11 cellular contexts compared by ENCODE assay signal in the genomic region with DNA sequence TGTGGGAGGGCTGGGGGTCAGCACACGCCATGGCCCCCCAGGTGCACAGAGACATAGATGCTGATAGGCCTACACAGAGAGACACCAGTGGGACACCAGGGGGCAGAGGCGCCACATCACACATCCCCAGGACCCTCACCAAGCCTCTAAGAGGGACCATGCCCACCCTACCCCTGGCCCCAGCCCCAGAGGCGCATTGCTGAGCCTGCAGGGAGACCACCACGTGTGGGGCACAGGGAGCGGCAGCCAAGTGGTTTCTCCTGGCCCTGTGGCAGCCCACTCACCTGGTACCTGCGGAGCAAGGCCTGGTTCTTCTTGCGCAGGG. TPM values are rescaled to one million over a fixed set of nuclear protein-coding genes. Genes with fewer than 3 reads are reported as not detected.
DNase-seq lines count a peak whose midpoint lies in the region; ATAC-seq and TF ChIP-seq lines count a peak whose summit lies in the region.
"Had no signal": no experiment of that assay in that cellular context is flagged by ENCODE, and none has a peak within 500 bp of the region (broad histone marks: within the 10 kb centered on the region; RNA-seq: fewer than 3 reads in every experiment).

No MANE protein-coding gene starts in this region.

- intact Hi-C loops in Calu3 (cut with micrococcal nuclease; ENCODE audit: unreplicated experiment) = no loop called here

- no peak for DNase-seq in Calu3
- DNase-seq in WERI-Rb-1 = no peak
- DNase-seq in cerebellar nuclear complex (lab: John Stamatoyannopoulos, UW) = no peak
- DNase-seq in cerebellum (ENCODE audit: low spot score) = no peak
- no peak for DNase-seq in epidermal melanocyte (ENCODE audit: insufficient read length, low spot score)
- no peak for DNase-seq in SIG-M5 treated with dmso at 0.1 percent for 504 hours (lab: John Stamatoyannopoulos, UW; ENCODE audit: unreplicated experiment)
- DNase-seq: activated naive CD8-positive, alpha-beta T cell treated with anti-CD3 and anti-CD28 coated beads, Interleukin-2, amount 10 ng/mL, durations not matched to agents 7 days and 5 days; SIG-M5 had no signal

- H3K9me3 ChIP-seq in WERI-Rb-1 (ENCODE audit: severe bottlenecking) (no peaks in the 10 kb centered on the region), gastroesophageal sphincter (no peaks in the 10 kb centered on the region)

- H3K36me3 ChIP-seq in WERI-Rb-1 (no peaks in the 10 kb centered on the region), gastroesophageal sphincter (peaks cover 0 to 31% of the 10 kb centered on the region in 2 donors), rectal smooth muscle tissue (ENCODE audit: control insufficient read depth, insufficient read depth, low read length) (peaks cover 7% of the 10 kb centered on the region)

- TF ChIP-seq CTCF in Calu3 (IDR thresholded peaks at IDR 0.05; ENCODE audit: unreplicated experiment) = no peak
- peak; percentile 69 for TF ChIP-seq CTCF in WERI-Rb-1 (IDR thresholded peaks at IDR 0.05; ENCODE audit: low read depth, low read length)
- no peak for TF ChIP-seq CTCF in gastroesophageal sphincter (IDR thresholded peaks at IDR 0.05)

- TF ChIP-seq POLR2A in gastroesophageal sphincter (IDR thresholded peaks at IDR 0.05) = no peak

- H3K4me1 ChIP-seq in gastroesophageal sphincter (peaks cover 0 to 100% (median 58%) of the 10 kb centered on the region in 3 donors), rectal smooth muscle tissue (ENCODE audit: control insufficient read depth, insufficient read depth, low read length) (peaks cover 54% of the 10 kb centered on the region)

- BruUV-seq in Calu3 (replicated peaks; lab: Mats Ljungman, UMichigan) = no TSS peak

- H3K27ac ChIP-seq in WERI-Rb-1 (peak overlapping the region; percentile 67), gastroesophageal sphincter (peak overlapping the region; percentile 96 to 98 (median 98)), rectal smooth muscle tissue (ENCODE audit: low read depth, low read length) (peak overlapping the region; percentile 98)

- peak overlapping the region; percentile 88 for H3K9ac ChIP-seq in rectal smooth muscle tissue (ENCODE audit: low read length)

- peak overlapping the region; percentile 89 for H3K27ac Mint-ChIP-seq in Calu3 (ENCODE audit: unreplicated experiment)
- H3K27ac Mint-ChIP-seq: activated naive CD8-positive, alpha-beta T cell treated with anti-CD3 and anti-CD28 coated beads, Interleukin-2, amount 10 ng/mL, durations not matched to agents 7 days and 5 days; IgD-negative memory B cell had no signal

- no peak for TF ChIP-seq EP300 in gastroesophageal sphincter (IDR thresholded peaks at IDR 0.05)

- WGBS in gastroesophageal sphincter (ENCODE audit: low coverage in 1 of 2), 2 donors = no CpG with 5 or more reads among the region's 7 CpGs

- no peak overlapping the region for H3K4me3 ChIP-seq in WERI-Rb-1 (ENCODE audit: low read depth, low read length)
- peak overlapping the region; percentile 51 to 60 for H3K4me3 ChIP-seq in gastroesophageal sphincter
- peak overlapping the region; percentile 63 for H3K4me3 ChIP-seq in rectal smooth muscle tissue (ENCODE audit: low read length)

- peak overlapping the region; percentile 77 for H3K4me3 Mint-ChIP-seq in Calu3 (ENCODE audit: low read depth, unreplicated experiment)
- H3K4me3 Mint-ChIP-seq: activated naive CD8-positive, alpha-beta T cell treated with anti-CD3 and anti-CD28 coated beads, Interleukin-2, amount 10 ng/mL, durations not matched to agents 7 days and 5 days; IgD-negative memory B cell had no signal

- H3K36me3 Mint-ChIP-seq in Calu3 (ENCODE audit: insufficient read depth, unreplicated experiment) = peaks cover 44% of the 10 kb centered on the region
- H3K36me3 Mint-ChIP-seq: activated naive CD8-positive, alpha-beta T cell treated with anti-CD3 and anti-CD28 coated beads, Interleukin-2, amount 10 ng/mL, durations not matched to agents 7 days and 5 days; IgD-negative memory B cell had no signal

- H3K27me3 Mint-ChIP-seq in Calu3 (ENCODE audit: unreplicated experiment) = no peaks in the 10 kb centered on the region
- H3K27me3 Mint-ChIP-seq: activated naive CD8-positive, alpha-beta T cell treated with anti-CD3 and anti-CD28 coated beads, Interleukin-2, amount 10 ng/mL, durations not matched to agents 7 days and 5 days had no signal

- CTCF ChIA-PET in Calu3 (lab: Charles Lee) = interaction anchor here (0.5 to 3.8 kb wide), 10 partner anchors 12 to 270 kb away, joined by 3 to 23 read pairs (median 6); partner anchors contain the start of genes INAFM2 and PLCB2

- H3K27me3 ChIP-seq in WERI-Rb-1 (ENCODE audit: insufficient read depth, low read depth, severe bottlenecking) (no peaks in the 10 kb centered on the region), gastroesophageal sphincter (no peaks in the 10 kb centered on the region), rectal smooth muscle tissue (ENCODE audit: control insufficient read depth, insufficient read depth, low read length) (no peaks in the 10 kb centered on the region)

- H3K9me3 Mint-ChIP-seq in Calu3 (ENCODE audit: low read depth, unreplicated experiment) = no peaks in the 10 kb centered on the region
- H3K9me3 Mint-ChIP-seq: activated naive CD8-positive, alpha-beta T cell treated with anti-CD3 and anti-CD28 coated beads, Interleukin-2, amount 10 ng/mL, durations not matched to agents 7 days and 5 days; IgD-negative memory B cell had no signal

- peaks cover 34% of the 10 kb centered on the region for H3K4me1 Mint-ChIP-seq in Calu3 (ENCODE audit: low read depth, unreplicated experiment)

- ATAC-seq in gastroesophageal sphincter = no peak

RNA-seq across cellular contexts. Expression of gene CCDC9B, which starts 1.2 kb away (rescaled TPM):
- total RNA-seq in Calu3 (2022) (85.6 and 102 TPM in 2 replicates), gastroesophageal sphincter (100 to 1,000 TPM in 1 of 4 donors, 10 to 100 TPM in 3; 28.0 to 105 (median 66.7) TPM), cerebellum (0.73 TPM)

RNA-seq across cellular contexts. Expression of gene PHGR1, which starts 11.2 kb away (rescaled TPM):
- not detected in 2 replicates for total RNA-seq in Calu3 (2022)
- total RNA-seq in gastroesophageal sphincter = not detected
- not detected for total RNA-seq in cerebellum
- total RNA-seq: activated naive CD8-positive, alpha-beta T cell treated with anti-CD3 and anti-CD28 coated beads, Interleukin-2, amount 10 ng/mL, durations not matched to agents 7 days and 5 days had no signal

RNA-seq across cellular contexts. Expression of gene INAFM2, which starts 16.1 kb away (rescaled TPM):
- 14.3 and 16.6 TPM in 2 replicates for total RNA-seq in Calu3 (2022)
- total RNA-seq in gastroesophageal sphincter = 10 to 100 TPM; 27.3 to 66.6 (median 37.5) TPM
- 13.2 TPM for total RNA-seq in cerebellum

RNA-seq across cellular contexts. Expression of gene DISP2, which starts 18.4 kb away (rescaled TPM):
- 1.1 and 1.3 TPM in 2 replicates for total RNA-seq in Calu3 (2022)
- total RNA-seq in gastroesophageal sphincter = under 1 TPM; 0.07 to 0.19 (median 0.15) TPM
- total RNA-seq in cerebellum = 30.9 TPM

RNA-seq across cellular contexts. Expression of gene PLCB2, which starts 31.8 kb away (rescaled TPM):
- total RNA-seq in Calu3 (2022) (37.3 and 43.1 TPM in 2 replicates), gastroesophageal sphincter (10 to 100 TPM in 2 of 4 donors, 1 to 10 TPM in 2; 1.5 to 13.5 (median 8.8) TPM), cerebellum (4.4 TPM)

Comparison
In these comparisons a context has a peak if more than half of its experiments do, and no peak if none do; other contexts are left out.
1. RNA of gene CCDC9B, which starts 1.2 kb away (total RNA-seq): 85.6 to 102 TPM in Calu3 and 28.0 to 105 TPM in gastroesophageal sphincter; 0.73 TPM in cerebellum (single experiment); every median in the first group is over 10 times any median in the second.
2. Peak in every context shown above with its lines, with median percentiles within 50 percentile points of each other: H3K27ac ChIP-seq.